14 cellular contexts compared by ENCODE assay signal in the genomic region with DNA sequence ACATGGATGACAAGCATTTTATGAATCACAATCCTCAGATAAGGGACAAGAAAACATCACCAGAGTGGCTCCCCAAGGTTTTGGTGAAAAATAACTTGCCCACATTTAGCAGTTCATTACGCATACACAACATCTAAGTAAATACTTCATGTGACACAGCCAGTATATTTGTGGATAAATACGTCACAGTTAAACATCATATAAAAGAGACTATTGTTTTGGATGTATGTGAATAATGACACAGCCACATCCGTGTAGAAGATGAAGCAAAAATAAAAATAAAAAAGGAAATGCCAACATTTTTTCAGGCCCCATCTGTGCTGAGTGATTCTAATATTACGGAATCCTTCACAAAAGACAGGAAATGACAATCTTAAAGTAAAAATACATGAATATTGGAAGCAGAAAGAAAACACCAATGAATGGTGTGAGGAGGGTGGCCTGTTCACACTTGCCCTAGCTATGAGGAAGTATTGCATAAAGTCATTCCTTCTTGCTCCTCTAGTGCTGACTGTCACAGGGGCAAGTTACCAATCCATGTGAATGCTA.
DNase-seq lines count a peak whose midpoint lies in the region; ATAC-seq, FAIRE-seq and TF ChIP-seq lines count a peak whose summit lies in the region.
"Had no signal": no experiment of that assay in that cellular context is flagged by ENCODE, and none has a peak within 500 bp of the region (broad histone marks: within the 10 kb centered on the region; RNA-seq: fewer than 3 reads in every experiment).

No MANE protein-coding gene starts in this region.

- no peaks in the 10 kb centered on the region for H3K36me3 ChIP-seq in endothelial cell of umbilical vein (ENCODE audit: control insufficient read depth in 2 of 2, extremely low read depth in 1 of 2, insufficient read depth in 2 of 2, low read length in 2 of 2)
- H3K36me3 ChIP-seq: upper lobe of left lung had no signal

- H3K79me2 ChIP-seq in endothelial cell of umbilical vein (ENCODE audit: control insufficient read depth, insufficient read depth, low read length): no peaks in the 10 kb centered on the region

- peak overlapping the region; percentile 48 for H2AFZ ChIP-seq in endothelial cell of umbilical vein (ENCODE audit: low read depth, low read length)

- no peaks in the 10 kb centered on the region for H4K20me1 ChIP-seq in endothelial cell of umbilical vein (replicated peaks; ENCODE audit: control insufficient read depth, extremely low read depth, insufficient read depth, low read length)

- no peaks in the 10 kb centered on the region for H3K27me3 Mint-ChIP-seq in activated CD8-positive, alpha-beta memory T cell treated with anti-CD3 and anti-CD28 coated beads, Interleukin-2, amount 10 ng/mL, durations not matched to agents 7 days and 5 days
- H3K27me3 Mint-ChIP-seq: activated naive CD8-positive, alpha-beta T cell treated with anti-CD3 and anti-CD28 coated beads, Interleukin-2, amount 50 U/mL, for 24 hours; CD8-positive, alpha-beta memory T cell had no signal

- no peaks in the 10 kb centered on the region for H3K9me3 Mint-ChIP-seq in activated CD8-positive, alpha-beta memory T cell treated with anti-CD3 and anti-CD28 coated beads, Interleukin-2, amount 10 ng/mL, durations not matched to agents 7 days and 5 days (ENCODE audit: low read depth)
- H3K9me3 Mint-ChIP-seq: activated naive CD8-positive, alpha-beta T cell treated with anti-CD3 and anti-CD28 coated beads, Interleukin-2, amount 50 U/mL, for 24 hours; CD8-positive, alpha-beta memory T cell had no signal

- H3K27ac ChIP-seq in endothelial cell of umbilical vein (ENCODE audit: insufficient read depth, low read depth, low read length): peak overlapping the region; percentile 92
- H3K27ac ChIP-seq: upper lobe of left lung had no signal

- peak overlapping the region; percentile 66 for H3K9ac ChIP-seq in endothelial cell of umbilical vein (replicated peaks; ENCODE audit: extremely low read depth, insufficient read depth, low read length)

- no peak overlapping the region for H3K27ac Mint-ChIP-seq in activated CD8-positive, alpha-beta memory T cell treated with anti-CD3 and anti-CD28 coated beads, Interleukin-2, amount 10 ng/mL, durations not matched to agents 7 days and 5 days
- H3K27ac Mint-ChIP-seq: activated naive CD8-positive, alpha-beta T cell treated with anti-CD3 and anti-CD28 coated beads, Interleukin-2, amount 50 U/mL, for 24 hours; CD8-positive, alpha-beta memory T cell had no signal

- CTCF ChIA-PET in endothelial cell of umbilical vein (lab: Charles Lee): no interaction called here
- CTCF ChIA-PET in activated CD8-positive, alpha-beta memory T cell treated with anti-CD3 and anti-CD28 coated beads, Interleukin-2, amount 10 ng/mL, durations not matched to agents 7 days and 5 days (lab: Charles Lee): no interaction called here

- H3K9me1 ChIP-seq in endothelial cell of umbilical vein (replicated peaks; ENCODE audit: control insufficient read depth, extremely low read depth, insufficient read depth, low read length): no peaks in the 10 kb centered on the region

- no peaks in the 10 kb centered on the region for H3K36me3 Mint-ChIP-seq in activated CD8-positive, alpha-beta memory T cell treated with anti-CD3 and anti-CD28 coated beads, Interleukin-2, amount 10 ng/mL, durations not matched to agents 7 days and 5 days

- peak; percentile 84 for FAIRE-seq in endothelial cell of umbilical vein (lab: Jason Lieb, UNC)
- FAIRE-seq: islet of Langerhans had no signal

- POLR2A ChIA-PET in endothelial cell of umbilical vein (lab: Charles Lee): no interaction called here

- no peak for ATAC-seq in activated CD8-positive, alpha-beta memory T cell treated with anti-CD3 and anti-CD28 coated beads, Interleukin-2, amount 10 ng/mL, durations not matched to agents 7 days and 5 days
- ATAC-seq: activated naive CD8-positive, alpha-beta T cell treated with anti-CD3 and anti-CD28 coated beads, Interleukin-2, amount 50 U/mL, for 24 hours had no signal

- dilution Hi-C loops in endothelial cell of umbilical vein (cut with MboI; ENCODE audit: extremely low pct_ligation_motif_present, low sequenced_read_pairs): no loop called here

- peaks cover 19% of the 10 kb centered on the region for H3K4me1 ChIP-seq in endothelial cell of umbilical vein (ENCODE audit: control insufficient read depth, extremely low read depth, insufficient read depth, low read length)
- H3K4me1 ChIP-seq: upper lobe of left lung had no signal

- no TSS peak for BruUV-seq in endothelial cell of umbilical vein (replicated peaks; lab: Mats Ljungman, UMichigan)

- H3K27me3 ChIP-seq in endothelial cell of umbilical vein (ENCODE audit: control insufficient read depth in 2 of 2, insufficient read depth in 2 of 2, low read length in 2 of 2): no peaks in the 10 kb centered on the region
- H3K27me3 ChIP-seq: upper lobe of left lung had no signal

- no peak overlapping the region for H3K4me3 ChIP-seq in endothelial cell of umbilical vein (replicated peaks in 1 of 3; ENCODE audit: insufficient read depth in 1 of 3, low read depth in 1 of 3, low read length in 3 of 3)
- H3K4me3 ChIP-seq: upper lobe of left lung had no signal

- TF ChIP-seq POLR2A in endothelial cell of umbilical vein (IDR thresholded peaks at IDR 0.05; ENCODE audit: low read depth, low read length): no peak

- intact Hi-C loops in endothelial cell of umbilical vein (cut with micrococcal nuclease): loop anchor here (2.0 to 10.0 kb wide), 3 partner anchors 352 to 892 kb away; partner anchors contain the start of genes DIS3, KLF5 and PIBF1

- no peaks in the 10 kb centered on the region for H3K9me3 ChIP-seq in endothelial cell of umbilical vein (replicated peaks; ENCODE audit: control insufficient read depth, insufficient read depth, low read length)
- H3K9me3 ChIP-seq: upper lobe of left lung had no signal

- DNase-seq in DMS153 treated with DMSO at 0.1 percent for 48 hours (lab: John Stamatoyannopoulos, UW; ENCODE audit: unreplicated experiment) (peak; percentile 43), NCI-H748 (lab: John Stamatoyannopoulos, UW; ENCODE audit: unreplicated experiment) (peak; percentile 66), endothelial cell of umbilical vein (ENCODE audit: low read depth, low spot score) (peak; percentile 90), pulmonary artery endothelial cell (ENCODE audit: low read depth, low spot score) (peak; percentile 72), inferior parietal cortex (ENCODE audit: extremely low spot score) (no peak), SW 1271 (lab: John Stamatoyannopoulos, UW) (no peak)
- DNase-seq in activated CD8-positive, alpha-beta memory T cell treated with anti-CD3 and anti-CD28 coated beads, Interleukin-2, amount 10 ng/mL, durations not matched to agents 7 days and 5 days: no peak
- no peak for DNase-seq in activated CD4-positive, CD25-positive, alpha-beta regulatory T cell (lab: John Stamatoyannopoulos, UW)
- DNase-seq: activated CD4-positive, alpha-beta T cell treated with anti-CD3 and anti-CD28 coated beads, Interleukin-2, amount 50 U/mL, for 48 hours; activated naive CD8-positive, alpha-beta T cell treated with anti-CD3 and anti-CD28 coated beads, Interleukin-2, amount 50 U/mL, for 24 hours; CD8-positive, alpha-beta memory T cell; NCI-H2107; upper lobe of left lung had no signal

- TF ChIP-seq CTCF in endothelial cell of umbilical vein (IDR thresholded peaks at IDR 0.05; ENCODE audit: extremely low read depth in 1 of 2, insufficient read depth in 1 of 2, low read depth in 1 of 2, low read length in 2 of 2): no peak

- H3K4me2 ChIP-seq in endothelial cell of umbilical vein (ENCODE audit: insufficient read depth, low read length): peak overlapping the region; percentile 65

- no peak overlapping the region for H3K4me3 Mint-ChIP-seq in activated CD8-positive, alpha-beta memory T cell treated with anti-CD3 and anti-CD28 coated beads, Interleukin-2, amount 10 ng/mL, durations not matched to agents 7 days and 5 days
- H3K4me3 Mint-ChIP-seq: activated naive CD8-positive, alpha-beta T cell treated with anti-CD3 and anti-CD28 coated beads, Interleukin-2, amount 50 U/mL, for 24 hours; CD8-positive, alpha-beta memory T cell had no signal

- no peaks in the 10 kb centered on the region for H3K4me1 Mint-ChIP-seq in activated CD8-positive, alpha-beta memory T cell treated with anti-CD3 and anti-CD28 coated beads, Interleukin-2, amount 10 ng/mL, durations not matched to agents 7 days and 5 days
- H3K4me1 Mint-ChIP-seq: activated naive CD8-positive, alpha-beta T cell treated with anti-CD3 and anti-CD28 coated beads, Interleukin-2, amount 50 U/mL, for 24 hours had no signal

TF ChIP-seq in endothelial cell of umbilical vein, 7 proteins besides CTCF, POLR2A, EP300 and RAD21:
- peak; percentile 18 for TF ChIP-seq GATA2 (IDR thresholded peaks at IDR 0.05; ENCODE audit: insufficient read depth, insufficient read length, low read depth, low read length)
- no peak for TF ChIP-seq FOS (IDR thresholded peaks at IDR 0.05; ENCODE audit: borderline replicate concordance, insufficient read depth, low read length)
- no peak for TF ChIP-seq EZH2 (IDR thresholded peaks at IDR 0.05; ENCODE audit: borderline replicate concordance, low read depth, low read length, severe bottlenecking)
- TF ChIP-seq JUN (IDR thresholded peaks at IDR 0.05; ENCODE audit: borderline replicate concordance, insufficient read depth, insufficient read length, low read depth): peak; percentile 72
- TF ChIP-seq POLR2AphosphoS5 (IDR thresholded peaks at IDR 0.05; ENCODE audit: insufficient read depth, low read depth, low read length): no peak
- TF ChIP-seq MAX (IDR thresholded peaks at IDR 0.05; ENCODE audit: insufficient read depth, insufficient read length): no peak
- no peak for TF ChIP-seq MYC (IDR thresholded peaks at IDR 0.05; ENCODE audit: low read depth, low read length)

Comparison
In these comparisons a context has a peak if more than half of its experiments do, and no peak if none do; other contexts are left out.
1. DNase-seq: peak in DMS153 treated with DMSO at 0.1 percent for 48 hours (single experiment), NCI-H748 (single experiment), endothelial cell of umbilical vein (single experiment) and pulmonary artery endothelial cell (single experiment); none in inferior parietal cortex (single experiment), SW 1271 (0 of 2), activated CD8-positive, alpha-beta memory T cell treated with anti-CD3 and anti-CD28 coated beads, Interleukin-2, amount 10 ng/mL, durations not matched to agents 7 days and 5 days (single experiment) and activated CD4-positive, CD25-positive, alpha-beta regulatory T cell (0 of 4).